Comparison of ENCODE assay signal across 30 cellular contexts in genomic region chr21:39969691-39970364, GRCh38.
"Had no signal": no experiment of that assay in that cellular context is flagged by ENCODE, and none has a peak within 500 bp of the region (broad histone marks: within the 10 kb centered on the region; RNA-seq: fewer than 3 reads in every experiment).

No MANE protein-coding gene starts in this region.

- H3K27ac Mint-ChIP-seq: activated CD4-positive, alpha-beta memory T cell treated with anti-CD3 and anti-CD28 coated beads, Interleukin-2, amount 10 ng/mL, durations not matched to agents 7 days and 5 days; activated CD4-positive, alpha-beta T cell treated with anti-CD3 and anti-CD28 coated beads, Interleukin-2, amount 10 ng/mL, durations not matched to agents 7 days and 5 days; activated naive CD8-positive, alpha-beta T cell; activated T-cell treated with anti-CD3 and anti-CD28 coated beads, Interleukin-2, amount 50 U/mL, for 24 hours; activated T-cell treated with anti-CD3 and anti-CD28 coated beads, Interleukin-2, amount 50 U/mL, for 72 hours; dendritic cell treated with granulocyte-macrophage colony-stimulating factor and Interleukin-4, amounts not matched to agents 40 ng/mL and 50 ng/mL, for 4 days; endodermal cell; T-helper 17 cell; T-helper 2 cell treated with Interferon-gamma antibody and Interleukin-4, amounts not matched to agents 5 μg/mL and 100 μg/mL, for 36 hours had no signal

- DNase-seq: activated CD4-positive, alpha-beta memory T cell treated with anti-CD3 and anti-CD28 coated beads, Interleukin-2, amount 10 ng/mL, durations not matched to agents 7 days and 5 days; activated CD4-positive, alpha-beta T cell treated with anti-CD3 and anti-CD28 coated beads for 1 hour; activated CD4-positive, alpha-beta T cell treated with anti-CD3 and anti-CD28 coated beads for 4 hours; activated CD4-positive, alpha-beta T cell treated with anti-CD3 and anti-CD28 coated beads, Interleukin-2, amount 10 ng/mL, durations not matched to agents 7 days and 5 days; activated CD4-positive, alpha-beta T cell treated with anti-CD3 and anti-CD28 coated beads, Interleukin-2, amount 50 U/mL, for 4 hours; activated CD4-positive, CD25-positive, alpha-beta regulatory T cell; activated CD8-positive, alpha-beta memory T cell treated with anti-CD3 and anti-CD28 coated beads, Interleukin-2, amount 50 U/mL, for 48 hours; activated effector memory CD4-positive, alpha-beta T cell treated with Interleukin-2 at 50 U/mL for 16 hours; activated gamma-delta T cell treated with Interleukin-2 at 50 U/mL for 16 hours; activated naive CD4-positive, alpha-beta T cell treated with anti-CD3 and anti-CD28 coated beads, Interleukin-2, amount 50 U/mL, for 16 hours; activated naive CD4-positive, alpha-beta T cell treated with Interleukin-2 at 50 U/mL for 16 hours; activated T-cell treated with anti-CD3 and anti-CD28 coated beads for 4 hours; activated T-cell treated with anti-CD3 and anti-CD28 coated beads, Interleukin-2, amount 50 U/mL, for 24 hours; activated T-cell treated with anti-CD3 and anti-CD28 coated beads, Interleukin-2, amount 50 U/mL, for 72 hours; amniotic stem cell; anterior cingulate cortex; brain microvascular endothelial cell; dorsolateral prefrontal cortex; effector memory CD4-positive, alpha-beta T cell; endodermal cell; foreskin fibroblast; head of caudate nucleus; T-helper 17 cell; T1000 had no signal

- ATAC-seq: activated T-cell treated with anti-CD3 and anti-CD28 coated beads, Interleukin-2, amount 50 U/mL, for 72 hours; esophagus mucosa; T-helper 17 cell had no signal

- H3K36me3 Mint-ChIP-seq: activated naive CD8-positive, alpha-beta T cell had no signal

- H3K27me3 ChIP-seq: brain microvascular endothelial cell, dorsolateral prefrontal cortex had no signal

- H3K4me1 Mint-ChIP-seq: activated CD4-positive, alpha-beta memory T cell treated with anti-CD3 and anti-CD28 coated beads, Interleukin-2, amount 10 ng/mL, durations not matched to agents 7 days and 5 days; activated CD4-positive, alpha-beta T cell treated with anti-CD3 and anti-CD28 coated beads, Interleukin-2, amount 10 ng/mL, durations not matched to agents 7 days and 5 days; central memory CD8-positive, alpha-beta T cell; T-helper 17 cell had no signal

- H3K36me3 ChIP-seq: brain microvascular endothelial cell had no signal

- H3K27ac ChIP-seq: brain microvascular endothelial cell, coronary artery, dorsolateral prefrontal cortex had no signal

- H3K27me3 Mint-ChIP-seq: activated CD4-positive, alpha-beta memory T cell treated with anti-CD3 and anti-CD28 coated beads, Interleukin-2, amount 10 ng/mL, durations not matched to agents 7 days and 5 days; activated CD4-positive, alpha-beta T cell treated with anti-CD3 and anti-CD28 coated beads, Interleukin-2, amount 10 ng/mL, durations not matched to agents 7 days and 5 days; activated T-cell treated with anti-CD3 and anti-CD28 coated beads, Interleukin-2, amount 50 U/mL, for 24 hours; central memory CD8-positive, alpha-beta T cell; dendritic cell treated with granulocyte-macrophage colony-stimulating factor and Interleukin-4, amounts not matched to agents 40 ng/mL and 50 ng/mL, for 4 days; T-helper 17 cell had no signal

- H3K4me3 Mint-ChIP-seq: activated CD4-positive, alpha-beta memory T cell treated with anti-CD3 and anti-CD28 coated beads, Interleukin-2, amount 10 ng/mL, durations not matched to agents 7 days and 5 days; activated CD4-positive, alpha-beta T cell treated with anti-CD3 and anti-CD28 coated beads, Interleukin-2, amount 10 ng/mL, durations not matched to agents 7 days and 5 days; activated naive CD8-positive, alpha-beta T cell; activated T-cell treated with anti-CD3 and anti-CD28 coated beads, Interleukin-2, amount 50 U/mL, for 24 hours; activated T-cell treated with anti-CD3 and anti-CD28 coated beads, Interleukin-2, amount 50 U/mL, for 72 hours; central memory CD8-positive, alpha-beta T cell; dendritic cell treated with granulocyte-macrophage colony-stimulating factor and Interleukin-4, amounts not matched to agents 40 ng/mL and 50 ng/mL, for 4 days; endodermal cell; T-helper 17 cell; T-helper 2 cell treated with Interferon-gamma antibody and Interleukin-4, amounts not matched to agents 5 μg/mL and 100 μg/mL, for 36 hours had no signal

- H3K4me3 ChIP-seq: coronary artery, dorsolateral prefrontal cortex had no signal
